8 cellular contexts compared by ENCODE assay signal in the genomic region with DNA sequence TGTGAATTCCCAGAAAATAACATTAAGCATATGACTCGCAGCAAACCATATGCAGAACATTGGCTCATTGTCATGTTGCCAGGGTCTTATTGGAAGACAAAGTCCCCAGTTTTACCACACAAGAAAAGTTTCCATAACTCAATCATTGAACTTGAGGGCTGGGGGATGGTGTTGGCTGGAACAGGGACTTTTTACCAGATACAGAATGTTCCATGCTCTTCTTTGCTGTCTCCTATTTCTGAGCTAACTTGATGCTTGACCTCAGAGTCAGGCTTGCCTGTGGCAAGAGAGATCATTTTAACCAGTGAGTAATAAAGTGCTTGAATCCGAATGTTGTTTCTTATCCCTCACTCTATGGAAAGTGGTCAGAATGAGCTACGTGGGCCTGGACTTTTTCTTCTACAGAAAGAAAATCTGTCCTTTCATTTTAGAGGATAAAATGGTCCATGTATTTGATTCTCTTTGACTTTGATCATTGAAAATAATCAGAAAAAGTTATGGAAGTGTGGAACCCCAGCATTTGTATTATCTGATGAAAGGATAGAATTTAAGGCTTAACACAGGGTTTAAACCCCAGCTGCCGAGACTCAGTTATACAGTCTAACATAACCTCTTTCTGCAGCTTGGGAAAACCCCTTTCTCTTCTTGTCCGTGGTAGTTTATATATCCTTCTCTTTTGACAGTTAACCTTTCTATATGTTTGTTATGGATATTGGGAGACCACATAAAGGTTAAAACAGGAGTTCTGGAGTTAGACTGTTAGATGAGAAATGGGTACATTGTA.
DNase-seq lines count a peak whose midpoint lies in the region; ATAC-seq and TF ChIP-seq lines count a peak whose summit lies in the region.

No MANE protein-coding gene starts in this region.

- no peaks in the 10 kb centered on the region for H3K79me1 ChIP-seq in neuronal stem cell (ENCODE audit: low read depth, low read length)

- H3K36me3 ChIP-seq in SJSA1 = peaks cover 8% of the 10 kb centered on the region; the same call in 1 of the 2 replicates
- H3K36me3 ChIP-seq in sigmoid colon = peaks cover 0 to 7% (median 2%) of the 10 kb centered on the region in 4 donors
- peaks cover 0 to 6% of the 10 kb centered on the region in 2 donors for H3K36me3 ChIP-seq in neuronal stem cell (replicated peaks in 1 of 2; ENCODE audit: control insufficient read depth in 2 of 2, insufficient read depth in 2 of 2, low read length in 2 of 2)

- H3K27ac ChIP-seq in SJSA1 (peak overlapping the region; percentile 9), sigmoid colon (peak overlapping the region; percentile 71 to 94 (median 78)), neuronal stem cell (replicated peaks; ENCODE audit: low read length) (no peak overlapping the region)

- H4K91ac ChIP-seq in neuronal stem cell (ENCODE audit: low read depth, low read length, poor library complexity) = no peak overlapping the region

- no peak overlapping the region for H3K9ac ChIP-seq in neuronal stem cell (ENCODE audit: low read depth, low read length, poor library complexity)

- H4K8ac ChIP-seq in neuronal stem cell (ENCODE audit: low read depth, low read length) = no peak overlapping the region

- H3K4me3 ChIP-seq in GM08714 (ENCODE audit: low read length) = peak overlapping the region; percentile 18; the same call in 1 of the 2 replicates
- H3K4me3 ChIP-seq in SJSA1 = no peak overlapping the region
- no peak overlapping the region for H3K4me3 ChIP-seq in sigmoid colon
- no peak overlapping the region for H3K4me3 ChIP-seq in neuronal stem cell (ENCODE audit: low read length in 2 of 2)

- no peak overlapping the region for H3K4ac ChIP-seq in neuronal stem cell (ENCODE audit: low read length)

- no peak overlapping the region for H3K14ac ChIP-seq in neuronal stem cell (ENCODE audit: low read length)

- H2AFZ ChIP-seq in neuronal stem cell (ENCODE audit: low read length) = no peak overlapping the region

- H3K27me3 ChIP-seq in SJSA1 (replicated peaks) (no peaks in the 10 kb centered on the region), sigmoid colon (no peaks in the 10 kb centered on the region), neuronal stem cell (ENCODE audit: control insufficient read depth in 3 of 3, insufficient read depth in 3 of 3, low read depth in 1 of 3, low read length in 3 of 3) (no peaks in the 10 kb centered on the region)

- no peak overlapping the region for H2BK12ac ChIP-seq in neuronal stem cell (ENCODE audit: low read length)

- H2BK120ac ChIP-seq in neuronal stem cell (ENCODE audit: low read depth, low read length) = no peak overlapping the region

- no peak overlapping the region for H2BK5ac ChIP-seq in neuronal stem cell (ENCODE audit: low read length)

- peaks cover 53% of the 10 kb centered on the region for H3K4me1 ChIP-seq in SJSA1 (replicated peaks)
- H3K4me1 ChIP-seq in sigmoid colon = peaks cover 0 to 58% (median 46%) of the 10 kb centered on the region in 4 donors
- peaks cover 0 to 17% of the 10 kb centered on the region in 2 donors for H3K4me1 ChIP-seq in neuronal stem cell (ENCODE audit: control insufficient read depth in 2 of 2, insufficient read depth in 1 of 2, low read depth in 1 of 2, low read length in 2 of 2)

- H3K4me2 ChIP-seq in neuronal stem cell (ENCODE audit: insufficient read depth, low read length, poor library complexity, severe bottlenecking) = no peak overlapping the region

- no peak overlapping the region for H2BK15ac ChIP-seq in neuronal stem cell (ENCODE audit: low read length)

- peak in 3 of 4 donors; percentile 70 to 95 (median 90) for TF ChIP-seq EP300 in sigmoid colon (IDR thresholded peaks at IDR 0.05)

- WGBS in sigmoid colon, 2 donors = 54 to 67% methylated on average over 5 of the region's 5 CpGs
- no CpG with 5 or more reads among the region's 5 CpGs for WGBS in neuronal stem cell (ENCODE audit: extremely low coverage in 2 of 2, insufficient read length in 2 of 2, insufficient replicate concordance in 1 of 2), 2 donors

- no peak for TF ChIP-seq POLR2A in sigmoid colon (IDR thresholded peaks at IDR 0.05)
- no peak for TF ChIP-seq POLR2A in GM18505 (IDR thresholded peaks at IDR 0.05; ENCODE audit: borderline replicate concordance, extremely low read depth, insufficient read depth, insufficient read length)

- H2AK5ac ChIP-seq in neuronal stem cell (ENCODE audit: low read depth, low read length) = no peak overlapping the region

- H3K9me3 ChIP-seq in SJSA1 (replicated peaks) (no peaks in the 10 kb centered on the region), sigmoid colon (no peaks in the 10 kb centered on the region), neuronal stem cell (replicated peaks in 1 of 2; ENCODE audit: control insufficient read depth in 2 of 2, insufficient read depth in 1 of 2, low read depth in 1 of 2, low read length in 2 of 2) (no peaks in the 10 kb centered on the region)

- no peak for ATAC-seq in GM18505 (IDR thresholded peaks at IDR 0.05; ENCODE audit: unreplicated experiment)
- no peak for ATAC-seq in GM18519 (IDR thresholded peaks at IDR 0.05; ENCODE audit: low FRiP score, unreplicated experiment)

- no peak overlapping the region for H3K23ac ChIP-seq in neuronal stem cell (ENCODE audit: low read depth, low read length, poor library complexity)

- intact Hi-C loops in sigmoid colon (cut with DNase I) = loop anchor here (5.0 kb wide), 1 partner anchor 38 kb away; no protein-coding TSS in a partner anchor

- no peak overlapping the region for H3K18ac ChIP-seq in neuronal stem cell (ENCODE audit: low read length)

- TF ChIP-seq CTCF in sigmoid colon (IDR thresholded peaks at IDR 0.05) = no peak

- peak in 1 of 2 experiments; percentile 56 for DNase-seq in SJSA1 (ENCODE audit: low read depth in 1 of 2, low spot score in 2 of 2)
- peak; percentile 40 for DNase-seq in epidermal melanocyte (ENCODE audit: insufficient read length, low spot score)
- no peak for DNase-seq in sigmoid colon
- no peak for DNase-seq in neuronal stem cell (ENCODE audit: low spot score)
- DNase-seq in SHP77 treated with DMSO at 0.1 percent for 48 hours (lab: John Stamatoyannopoulos, UW) = no peak
